ENCODE assay signal across 1 cellular context in the genomic region with DNA sequence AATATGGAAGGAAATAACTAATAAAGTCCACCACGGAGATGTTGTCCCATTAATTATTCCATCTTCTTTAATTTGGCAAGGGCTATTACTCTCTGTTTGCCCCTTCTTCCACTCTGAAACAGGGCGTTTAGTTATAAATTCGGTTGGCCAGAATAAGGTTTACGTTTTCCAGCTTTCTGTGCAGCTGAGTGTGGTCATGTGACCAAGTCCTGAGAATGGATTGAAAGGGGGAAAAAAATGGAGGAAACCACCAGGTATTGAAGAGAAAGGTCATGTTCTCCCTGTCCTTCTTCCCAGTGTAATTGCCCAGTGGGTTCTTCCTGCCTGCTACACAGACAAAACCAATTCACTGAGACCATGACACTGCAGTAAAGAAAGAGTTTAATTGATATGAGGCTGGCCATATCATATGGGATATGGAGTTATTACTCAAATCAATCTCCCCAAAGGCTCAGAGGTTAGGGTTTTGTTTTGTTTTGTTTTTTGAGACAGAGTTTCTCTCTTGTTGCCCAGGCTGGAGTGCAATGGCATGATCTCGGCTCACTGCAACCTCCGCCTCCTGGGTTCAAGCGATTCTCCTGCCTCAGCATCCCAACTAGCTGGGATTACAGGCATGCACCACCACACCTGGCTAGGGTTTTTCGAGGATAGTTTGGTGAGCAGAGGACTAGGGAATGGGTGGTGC.
A peak's percentile ranks its signal among the peaks of the same experiment; 100 is the strongest.
TF ChIP-seq lines count a peak whose summit lies in the region.

No MANE protein-coding gene starts in this region.

TF ChIP-seq in HepG2, 621 proteins besides CTCF, POLR2A, EP300 and RAD21 (continued from another document):
- TF ChIP-seq, protein P1, sequence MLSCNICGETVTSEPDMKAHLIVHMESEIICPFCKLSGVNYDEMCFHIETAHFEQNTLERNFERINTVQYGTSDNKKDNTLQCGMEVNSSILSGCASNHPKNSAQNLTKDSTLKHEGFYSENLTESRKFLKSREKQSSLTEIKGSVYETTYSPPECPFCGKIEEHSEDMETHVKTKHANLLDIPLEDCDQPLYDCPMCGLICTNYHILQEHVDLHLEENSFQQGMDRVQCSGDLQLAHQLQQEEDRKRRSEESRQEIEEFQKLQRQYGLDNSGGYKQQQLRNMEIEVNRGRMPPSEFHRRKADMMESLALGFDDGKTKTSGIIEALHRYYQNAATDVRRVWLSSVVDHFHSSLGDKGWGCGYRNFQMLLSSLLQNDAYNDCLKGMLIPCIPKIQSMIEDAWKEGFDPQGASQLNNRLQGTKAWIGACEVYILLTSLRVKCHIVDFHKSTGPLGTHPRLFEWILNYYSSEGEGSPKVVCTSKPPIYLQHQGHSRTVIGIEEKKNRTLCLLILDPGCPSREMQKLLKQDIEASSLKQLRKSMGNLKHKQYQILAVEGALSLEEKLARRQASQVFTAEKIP (CRISPR knock-in tag; IDR thresholded peaks at IDR 0.05; ENCODE audit: borderline replicate concordance) = no peak
- TF ChIP-seq ZNF558 (CRISPR knock-in tag; IDR thresholded peaks at IDR 0.05; ENCODE audit: borderline replicate concordance) (0 out of 2 replicates have a peak, but pooled peaks have one; percentile 38), KDM3A (CRISPR knock-in tag; IDR thresholded peaks at IDR 0.05; ENCODE audit: low read depth) (no peak), TMF1 (CRISPR knock-in tag; IDR thresholded peaks at IDR 0.05; ENCODE audit: low read depth) (no peak), MATR3 (CRISPR knock-in tag; IDR thresholded peaks at IDR 0.05) (no peak), ZBTB42 (CRISPR knock-in tag; IDR thresholded peaks at IDR 0.05) (no peak), HNRNPK (IDR thresholded peaks at IDR 0.05; ENCODE audit: low read depth, low read length, poor library complexity, severe bottlenecking) (no peak), ZSCAN21 (CRISPR knock-in tag; IDR thresholded peaks at IDR 0.05; ENCODE audit: borderline replicate concordance) (no peak), SOX5 (CRISPR knock-in tag; IDR thresholded peaks at IDR 0.05; ENCODE audit: borderline replicate concordance) (no peak), ZNF7 (CRISPR knock-in tag; IDR thresholded peaks at IDR 0.05) (no peak), ZBTB3 (CRISPR knock-in tag; IDR thresholded peaks at IDR 0.05; ENCODE audit: borderline replicate concordance, low read depth) (no peak), HMG20B (CRISPR knock-in tag; conservative IDR thresholded peaks at IDR 0.05) (no peak), MEF2D (CRISPR knock-in tag; IDR thresholded peaks at IDR 0.05) (no peak), CREM (IDR thresholded peaks at IDR 0.05) (no peak), CREM (CRISPR knock-in tag; IDR thresholded peaks at IDR 0.05) (no peak), PLRG1 (conservative IDR thresholded peaks at IDR 0.05) (no peak), ZNF350 (CRISPR knock-in tag; IDR thresholded peaks at IDR 0.05; ENCODE audit: borderline replicate concordance, low read depth) (no peak)
- TF ChIP-seq, protein P2, sequence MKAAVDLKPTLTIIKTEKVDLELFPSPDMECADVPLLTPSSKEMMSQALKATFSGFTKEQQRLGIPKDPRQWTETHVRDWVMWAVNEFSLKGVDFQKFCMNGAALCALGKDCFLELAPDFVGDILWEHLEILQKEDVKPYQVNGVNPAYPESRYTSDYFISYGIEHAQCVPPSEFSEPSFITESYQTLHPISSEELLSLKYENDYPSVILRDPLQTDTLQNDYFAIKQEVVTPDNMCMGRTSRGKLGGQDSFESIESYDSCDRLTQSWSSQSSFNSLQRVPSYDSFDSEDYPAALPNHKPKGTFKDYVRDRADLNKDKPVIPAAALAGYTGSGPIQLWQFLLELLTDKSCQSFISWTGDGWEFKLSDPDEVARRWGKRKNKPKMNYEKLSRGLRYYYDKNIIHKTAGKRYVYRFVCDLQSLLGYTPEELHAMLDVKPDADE (CRISPR knock-in tag; IDR thresholded peaks at IDR 0.05) = no peak
- TF ChIP-seq, protein P3, sequence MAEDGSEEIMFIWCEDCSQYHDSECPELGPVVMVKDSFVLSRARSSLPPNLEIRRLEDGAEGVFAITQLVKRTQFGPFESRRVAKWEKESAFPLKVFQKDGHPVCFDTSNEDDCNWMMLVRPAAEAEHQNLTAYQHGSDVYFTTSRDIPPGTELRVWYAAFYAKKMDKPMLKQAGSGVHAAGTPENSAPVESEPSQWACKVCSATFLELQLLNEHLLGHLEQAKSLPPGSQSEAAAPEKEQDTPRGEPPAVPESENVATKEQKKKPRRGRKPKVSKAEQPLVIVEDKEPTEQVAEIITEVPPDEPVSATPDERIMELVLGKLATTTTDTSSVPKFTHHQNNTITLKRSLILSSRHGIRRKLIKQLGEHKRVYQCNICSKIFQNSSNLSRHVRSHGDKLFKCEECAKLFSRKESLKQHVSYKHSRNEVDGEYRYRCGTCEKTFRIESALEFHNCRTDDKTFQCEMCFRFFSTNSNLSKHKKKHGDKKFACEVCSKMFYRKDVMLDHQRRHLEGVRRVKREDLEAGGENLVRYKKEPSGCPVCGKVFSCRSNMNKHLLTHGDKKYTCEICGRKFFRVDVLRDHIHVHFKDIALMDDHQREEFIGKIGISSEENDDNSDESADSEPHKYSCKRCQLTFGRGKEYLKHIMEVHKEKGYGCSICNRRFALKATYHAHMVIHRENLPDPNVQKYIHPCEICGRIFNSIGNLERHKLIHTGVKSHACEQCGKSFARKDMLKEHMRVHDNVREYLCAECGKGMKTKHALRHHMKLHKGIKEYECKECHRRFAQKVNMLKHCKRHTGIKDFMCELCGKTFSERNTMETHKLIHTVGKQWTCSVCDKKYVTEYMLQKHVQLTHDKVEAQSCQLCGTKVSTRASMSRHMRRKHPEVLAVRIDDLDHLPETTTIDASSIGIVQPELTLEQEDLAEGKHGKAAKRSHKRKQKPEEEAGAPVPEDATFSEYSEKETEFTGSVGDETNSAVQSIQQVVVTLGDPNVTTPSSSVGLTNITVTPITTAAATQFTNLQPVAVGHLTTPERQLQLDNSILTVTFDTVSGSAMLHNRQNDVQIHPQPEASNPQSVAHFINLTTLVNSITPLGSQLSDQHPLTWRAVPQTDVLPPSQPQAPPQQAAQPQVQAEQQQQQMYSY (CRISPR knock-in tag; IDR thresholded peaks at IDR 0.05) = no peak
TF ChIP-seq in HepG2: peak in this region for 5.
